8 cellular contexts compared by ENCODE assay signal in genomic region chr17:67992541-67993152, GRCh38. TPM values are rescaled to one million over a fixed set of nuclear protein-coding genes. Genes with fewer than 3 reads are reported as not detected.
DNase-seq lines count a peak whose midpoint lies in the region; ATAC-seq lines count a peak whose summit lies in the region.

No MANE protein-coding gene starts in this region.

- peaks cover 37% of the 10 kb centered on the region for H3K27me3 Mint-ChIP-seq in activated naive CD8-positive, alpha-beta T cell treated with anti-CD3 and anti-CD28 coated beads, Interleukin-2, amount 10 ng/mL, durations not matched to agents 7 days and 5 days

- H3K9me3 Mint-ChIP-seq in activated naive CD8-positive, alpha-beta T cell treated with anti-CD3 and anti-CD28 coated beads, Interleukin-2, amount 10 ng/mL, durations not matched to agents 7 days and 5 days, result no peaks in the 10 kb centered on the region

- peaks cover 27% of the 10 kb centered on the region for H3K4me1 Mint-ChIP-seq in activated naive CD8-positive, alpha-beta T cell treated with anti-CD3 and anti-CD28 coated beads, Interleukin-2, amount 10 ng/mL, durations not matched to agents 7 days and 5 days

- POLR2A ChIA-PET in activated naive CD8-positive, alpha-beta T cell treated with anti-CD3 and anti-CD28 coated beads, Interleukin-2, amount 10 ng/mL, durations not matched to agents 7 days and 5 days (lab: Charles Lee), result interaction anchor here (0.7 to 1.0 kb wide), 2 partner anchors 110 to 168 kb away, joined by 3 to 9 read pairs; no protein-coding TSS in a partner anchor

- DNase-seq in CD1c-positive myeloid dendritic cell (ENCODE audit: extremely low spot score) (peak; percentile 31), iris pigment epithelial cell (ENCODE audit: low read depth) (peak; percentile 53), NCI-H2171 (lab: John Stamatoyannopoulos, UW) (no peak), Ammon's horn (ENCODE audit: low spot score) (no peak)
- DNase-seq in activated naive CD8-positive, alpha-beta T cell treated with anti-CD3 and anti-CD28 coated beads, Interleukin-2, amount 10 ng/mL, durations not matched to agents 7 days and 5 days, result no peak
- DNase-seq in stimulated activated naive CD8-positive, alpha-beta T cell treated with anti-CD3 and anti-CD28 coated beads, Interleukin-15, Interleukin-2, amounts not matched to agents 100 U/mL and 50 U/mL, for 24 hours, result peak; percentile 13

- no peaks in the 10 kb centered on the region for H3K36me3 Mint-ChIP-seq in activated naive CD8-positive, alpha-beta T cell treated with anti-CD3 and anti-CD28 coated beads, Interleukin-2, amount 10 ng/mL, durations not matched to agents 7 days and 5 days

- H3K27ac Mint-ChIP-seq in activated naive CD8-positive, alpha-beta T cell treated with anti-CD3 and anti-CD28 coated beads, Interleukin-2, amount 10 ng/mL, durations not matched to agents 7 days and 5 days, result peak overlapping the region; percentile 80

- peak overlapping the region; percentile 90 for H3K4me3 Mint-ChIP-seq in activated naive CD8-positive, alpha-beta T cell treated with anti-CD3 and anti-CD28 coated beads, Interleukin-2, amount 10 ng/mL, durations not matched to agents 7 days and 5 days

- ATAC-seq in HG02884 (IDR thresholded peaks at IDR 0.05; ENCODE audit: unreplicated experiment) (peak; percentile 32), HG02852 (IDR thresholded peaks at IDR 0.05; ENCODE audit: unreplicated experiment) (no peak)
- no peak for ATAC-seq in activated naive CD8-positive, alpha-beta T cell treated with anti-CD3 and anti-CD28 coated beads, Interleukin-2, amount 10 ng/mL, durations not matched to agents 7 days and 5 days (ENCODE audit: low read depth)
- no peak for ATAC-seq in stimulated activated naive CD8-positive, alpha-beta T cell treated with anti-CD3 and anti-CD28 coated beads, Interleukin-15, Interleukin-2, amounts not matched to agents 100 U/mL and 50 U/mL, for 24 hours

RNA-seq across cellular contexts. Expression of gene C17orf58, which starts 3.6 kb away (rescaled TPM):
- 1 to 10 TPM; 3.8 to 4.4 TPM for total RNA-seq in activated naive CD8-positive, alpha-beta T cell treated with anti-CD3 and anti-CD28 coated beads, Interleukin-2, amount 10 ng/mL, durations not matched to agents 7 days and 5 days

RNA-seq across cellular contexts. Expression of gene KPNA2, which starts 42.9 kb away (rescaled TPM):
- total RNA-seq in activated naive CD8-positive, alpha-beta T cell treated with anti-CD3 and anti-CD28 coated beads, Interleukin-2, amount 10 ng/mL, durations not matched to agents 7 days and 5 days, result 100 to 1,000 TPM; 138 to 148 TPM

Comparison
In these comparisons a context has a peak if more than half of its experiments do, and no peak if none do; other contexts are left out.
1. DNase-seq: peak in CD1c-positive myeloid dendritic cell (single experiment), iris pigment epithelial cell (single experiment) and stimulated activated naive CD8-positive, alpha-beta T cell treated with anti-CD3 and anti-CD28 coated beads, Interleukin-15, Interleukin-2, amounts not matched to agents 100 U/mL and 50 U/mL, for 24 hours (single experiment); none in activated naive CD8-positive, alpha-beta T cell treated with anti-CD3 and anti-CD28 coated beads, Interleukin-2, amount 10 ng/mL, durations not matched to agents 7 days and 5 days (single experiment), NCI-H2171 (single experiment) and Ammon's horn (single experiment).